Comparison of ENCODE assay signal across 1 cellular context in genomic region chr14:101948666-101949205, GRCh38.
TF ChIP-seq lines count a peak whose summit lies in the region.

No MANE protein-coding gene starts in this region.

TF ChIP-seq in HepG2, 621 proteins besides CTCF, POLR2A, EP300 and RAD21 (continued from another document and continues in another):
- TF ChIP-seq ARID5B (CRISPR knock-in tag; IDR thresholded peaks at IDR 0.05) (no peak), RFX3 (CRISPR knock-in tag; IDR thresholded peaks at IDR 0.05) (no peak), SRSF1 (optimal IDR thresholded peaks at IDR 0.05; ENCODE audit: low read depth, low read length) (peak; percentile 33), ELF1 (CRISPR knock-in tag; IDR thresholded peaks at IDR 0.05) (no peak), FOXO1 (CRISPR knock-in tag; IDR thresholded peaks at IDR 0.05) (0 out of 2 replicates have a peak, but pooled peaks have one; percentile 15), ZBTB37 (CRISPR knock-in tag; IDR thresholded peaks at IDR 0.05) (no peak), SNAPC4 (CRISPR knock-in tag; IDR thresholded peaks at IDR 0.05) (peak; percentile 76; the same call in 1 of the 2 replicates), FOXK2 (IDR thresholded peaks at IDR 0.05) (no peak), KLF15 (CRISPR knock-in tag; IDR thresholded peaks at IDR 0.05; ENCODE audit: borderline replicate concordance) (no peak), SALL2 (CRISPR knock-in tag; IDR thresholded peaks at IDR 0.05) (no peak), TCF7 (IDR thresholded peaks at IDR 0.05; ENCODE audit: low read depth) (no peak), REST (IDR thresholded peaks at IDR 0.05; ENCODE audit: borderline replicate concordance in 1 of 2, low read depth in 1 of 2, low read length in 2 of 2) (no peak), CBX5 (CRISPR knock-in tag; IDR thresholded peaks at IDR 0.05; ENCODE audit: borderline replicate concordance) (no peak; the same call in 1 of the 2 replicates), KIAA2018 (CRISPR knock-in tag; IDR thresholded peaks at IDR 0.05; ENCODE audit: borderline replicate concordance) (no peak), TBX2 (CRISPR knock-in tag; IDR thresholded peaks at IDR 0.05; ENCODE audit: borderline replicate concordance) (peak; percentile 2; the same call in 1 of the 2 replicates), ZNF326 (CRISPR knock-in tag; IDR thresholded peaks at IDR 0.05; ENCODE audit: borderline replicate concordance) (no peak), ZNF256 (CRISPR knock-in tag; conservative IDR thresholded peaks at IDR 0.05) (0 out of 2 replicates have a peak, but pooled peaks have one; percentile 7), KDM5B (CRISPR knock-in tag; IDR thresholded peaks at IDR 0.05; ENCODE audit: borderline replicate concordance) (peak; percentile 59), ZC3H13 (CRISPR knock-in tag; IDR thresholded peaks at IDR 0.05) (0 out of 2 replicates have a peak, but pooled peaks have one; percentile 65), CREB1 (IDR thresholded peaks at IDR 0.05) (no peak), CREB1 (CRISPR knock-in tag; IDR thresholded peaks at IDR 0.05) (no peak), ZBTB20 (CRISPR knock-in tag; IDR thresholded peaks at IDR 0.05; ENCODE audit: borderline replicate concordance, low read depth) (no peak), ZNF569 (CRISPR knock-in tag; IDR thresholded peaks at IDR 0.05; ENCODE audit: borderline replicate concordance) (no peak), MBD4 (IDR thresholded peaks at IDR 0.05; ENCODE audit: borderline replicate concordance, low read length) (no peak), NRL (CRISPR knock-in tag; IDR thresholded peaks at IDR 0.05; ENCODE audit: borderline replicate concordance) (peak; percentile 71; the same call in 1 of the 2 replicates), GZF1 (CRISPR knock-in tag; IDR thresholded peaks at IDR 0.05) (no peak), JARID2 (CRISPR knock-in tag; IDR thresholded peaks at IDR 0.05; ENCODE audit: insufficient replicate concordance) (no peak), ZNF329 (CRISPR knock-in tag; IDR thresholded peaks at IDR 0.05; ENCODE audit: low read depth) (no peak), ZNF264 (CRISPR knock-in tag; IDR thresholded peaks at IDR 0.05) (no peak; the same call in 1 of the 2 replicates), YEATS2 (CRISPR knock-in tag; IDR thresholded peaks at IDR 0.05; ENCODE audit: borderline replicate concordance) (no peak), GFI1 (CRISPR knock-in tag; IDR thresholded peaks at IDR 0.05; ENCODE audit: borderline replicate concordance) (no peak), MNT (IDR thresholded peaks at IDR 0.05) (no peak), ZNF605 (CRISPR knock-in tag; IDR thresholded peaks at IDR 0.05) (no peak), ZSCAN31 (CRISPR knock-in tag; IDR thresholded peaks at IDR 0.05; ENCODE audit: low read depth) (peak; percentile 67), ZNF10 (CRISPR knock-in tag; IDR thresholded peaks at IDR 0.05; ENCODE audit: borderline replicate concordance, low read depth) (no peak)
